9 cellular contexts compared by ENCODE assay signal in genomic region chr2:180520816-180521595, GRCh38.
DNase-seq lines count a peak whose midpoint lies in the region; ATAC-seq, FAIRE-seq and TF ChIP-seq lines count a peak whose summit lies in the region.
"Had no signal": no experiment of that assay in that cellular context is flagged by ENCODE, and none has a peak within 500 bp of the region (broad histone marks: within the 10 kb centered on the region; RNA-seq: fewer than 3 reads in every experiment).

No MANE protein-coding gene starts in this region.

- no peaks in the 10 kb centered on the region for H4K20me1 ChIP-seq in endothelial cell of umbilical vein (replicated peaks; ENCODE audit: control insufficient read depth, extremely low read depth, insufficient read depth, low read length)

- no peak for TF ChIP-seq POLR2A in endothelial cell of umbilical vein (IDR thresholded peaks at IDR 0.05; ENCODE audit: low read depth, low read length)

- H3K9me3 ChIP-seq in endothelial cell of umbilical vein (replicated peaks; ENCODE audit: control insufficient read depth, insufficient read depth, low read length) (no peaks in the 10 kb centered on the region), skeletal muscle satellite cell (replicated peaks; ENCODE audit: low read length) (no peaks in the 10 kb centered on the region)

- H2AFZ ChIP-seq in endothelial cell of umbilical vein (ENCODE audit: low read depth, low read length): no peak overlapping the region

- no peaks in the 10 kb centered on the region for H3K9me1 ChIP-seq in endothelial cell of umbilical vein (replicated peaks; ENCODE audit: control insufficient read depth, extremely low read depth, insufficient read depth, low read length)

- H3K4me1 ChIP-seq in endothelial cell of umbilical vein (ENCODE audit: control insufficient read depth, extremely low read depth, insufficient read depth, low read length) (peaks cover 40% of the 10 kb centered on the region), skeletal muscle satellite cell (ENCODE audit: control insufficient read depth, insufficient read depth, low read length) (peaks cover 48% of the 10 kb centered on the region)

- no TSS peak for BruUV-seq in endothelial cell of umbilical vein (replicated peaks; lab: Mats Ljungman, UMichigan)

- H3K79me2 ChIP-seq in endothelial cell of umbilical vein (ENCODE audit: control insufficient read depth, insufficient read depth, low read length): no peaks in the 10 kb centered on the region

- POLR2A ChIA-PET in endothelial cell of umbilical vein (lab: Charles Lee): no interaction called here

- H3K4me3 ChIP-seq in endothelial cell of umbilical vein (replicated peaks in 1 of 3; ENCODE audit: insufficient read depth in 1 of 3, low read depth in 1 of 3, low read length in 3 of 3) (no peak overlapping the region), skeletal muscle satellite cell (ENCODE audit: low read length) (no peak overlapping the region)

- dilution Hi-C loops in endothelial cell of umbilical vein (cut with MboI; ENCODE audit: extremely low pct_ligation_motif_present, low sequenced_read_pairs): no loop called here

- H3K27me3 ChIP-seq in endothelial cell of umbilical vein (ENCODE audit: control insufficient read depth in 2 of 2, insufficient read depth in 2 of 2, low read length in 2 of 2): no peaks in the 10 kb centered on the region
- H3K27me3 ChIP-seq in skeletal muscle satellite cell (ENCODE audit: control insufficient read depth, insufficient read depth, low read length): no peaks in the 10 kb centered on the region

- ATAC-seq in GM21825 (IDR thresholded peaks at IDR 0.05; ENCODE audit: unreplicated experiment): no peak

- H3K36me3 ChIP-seq in endothelial cell of umbilical vein (ENCODE audit: control insufficient read depth in 2 of 2, extremely low read depth in 1 of 2, insufficient read depth in 2 of 2, low read length in 2 of 2) (no peaks in the 10 kb centered on the region), skeletal muscle satellite cell (ENCODE audit: insufficient read depth, low read length) (no peaks in the 10 kb centered on the region)

- no peak for TF ChIP-seq CTCF in endothelial cell of umbilical vein (IDR thresholded peaks at IDR 0.05; ENCODE audit: extremely low read depth in 1 of 2, insufficient read depth in 1 of 2, low read depth in 1 of 2, low read length in 2 of 2)

- H3K4me2 ChIP-seq in endothelial cell of umbilical vein (ENCODE audit: insufficient read depth, low read length) (peak overlapping the region; percentile 18), skeletal muscle satellite cell (ENCODE audit: low read length) (peak overlapping the region; percentile 52)

- H3K9ac ChIP-seq in endothelial cell of umbilical vein (replicated peaks; ENCODE audit: extremely low read depth, insufficient read depth, low read length) (no peak overlapping the region), skeletal muscle satellite cell (ENCODE audit: low read depth, low read length) (no peak overlapping the region)

- DNase-seq in ELR (ENCODE audit: low read depth) (peak; percentile 91), NCI-H69 (lab: John Stamatoyannopoulos, UW) (peak; percentile 29), endothelial cell of umbilical vein (ENCODE audit: low read depth, low spot score) (peak; percentile 36), SHP77 treated with DMSO at 0.1 percent for 48 hours (lab: John Stamatoyannopoulos, UW) (no peak), activated gamma-delta T cell (lab: John Stamatoyannopoulos, UW) (no peak)
- DNase-seq: NCI-H226, occipital lobe had no signal

- CTCF ChIA-PET in endothelial cell of umbilical vein (lab: Charles Lee): interaction anchor here (1.0 to 1.7 kb wide), 5 partner anchors 10 to 946 kb away, joined by 3 to 11 read pairs (median 4); partner anchors contain the start of gene UBE2E3

- intact Hi-C loops in endothelial cell of umbilical vein (cut with micrococcal nuclease): loop anchor here (5.0 kb wide), 3 partner anchors 109 to 551 kb away; partner anchors contain the start of gene UBE2E3

- H3K27ac ChIP-seq in endothelial cell of umbilical vein (ENCODE audit: insufficient read depth, low read depth, low read length): no peak overlapping the region

- no peak for FAIRE-seq in endothelial cell of umbilical vein (lab: Jason Lieb, UNC)

TF ChIP-seq in endothelial cell of umbilical vein, 7 proteins besides CTCF, POLR2A, EP300 and RAD21:
- TF ChIP-seq FOS (IDR thresholded peaks at IDR 0.05; ENCODE audit: borderline replicate concordance, insufficient read depth, low read length) (peak; percentile 6), MAX (IDR thresholded peaks at IDR 0.05; ENCODE audit: insufficient read depth, insufficient read length) (no peak), MYC (IDR thresholded peaks at IDR 0.05; ENCODE audit: low read depth, low read length) (no peak), POLR2AphosphoS5 (IDR thresholded peaks at IDR 0.05; ENCODE audit: insufficient read depth, low read depth, low read length) (no peak), GATA2 (IDR thresholded peaks at IDR 0.05; ENCODE audit: insufficient read depth, insufficient read length, low read depth, low read length) (no peak), JUN (IDR thresholded peaks at IDR 0.05; ENCODE audit: borderline replicate concordance, insufficient read depth, insufficient read length, low read depth) (no peak), EZH2 (IDR thresholded peaks at IDR 0.05; ENCODE audit: borderline replicate concordance, low read depth, low read length, severe bottlenecking) (no peak)

Comparison
In these comparisons a context has a peak if more than half of its experiments do, and no peak if none do; other contexts are left out.
1. DNase-seq: peak in ELR (single experiment), NCI-H69 (single experiment) and endothelial cell of umbilical vein (single experiment); none in SHP77 treated with DMSO at 0.1 percent for 48 hours (single experiment) and activated gamma-delta T cell (single experiment).